In the genomic region with DNA sequence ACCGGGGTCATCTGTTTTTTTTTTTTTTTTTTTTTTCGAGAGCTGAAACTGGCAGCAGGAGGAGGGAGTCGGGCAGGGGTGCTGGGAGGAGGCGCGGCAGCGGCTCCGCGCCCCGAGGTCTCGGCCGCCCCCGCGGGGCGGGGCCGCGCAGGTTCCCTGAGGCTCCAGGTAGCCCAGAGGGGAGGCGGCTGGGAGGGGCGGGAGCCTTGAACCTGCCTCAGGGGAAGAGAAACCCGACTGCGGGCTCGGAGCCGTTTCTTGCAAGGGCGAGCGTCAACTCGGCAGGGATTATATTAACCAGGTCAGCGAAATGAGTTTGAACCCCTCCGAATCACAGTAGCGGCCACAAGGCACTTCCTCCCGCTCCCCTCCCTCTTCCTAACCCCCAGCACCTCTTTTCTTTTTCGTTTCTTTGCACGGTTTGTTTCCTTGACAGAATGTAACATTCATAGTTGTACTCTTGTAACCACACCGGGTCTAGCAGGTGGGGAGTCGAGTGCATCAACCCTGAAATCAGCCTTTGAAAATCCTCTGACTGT, we compare ENCODE assay signal across 8 cellular contexts. TPM values are rescaled to one million over a fixed set of nuclear protein-coding genes. Genes with fewer than 3 reads are reported as not detected.
DNase-seq lines count a peak whose midpoint lies in the region; ATAC-seq and TF ChIP-seq lines count a peak whose summit lies in the region.

No MANE protein-coding gene starts in this region.

- H3K36me3 ChIP-seq in A673 (ENCODE audit: insufficient read depth, low read length, poor library complexity, severe bottlenecking) = peaks cover 3% of the 10 kb centered on the region
- no peaks in the 10 kb centered on the region for H3K36me3 ChIP-seq in NT2/D1 (ENCODE audit: insufficient read depth, insufficient read length, low read length)
- no peaks in the 10 kb centered on the region for H3K36me3 ChIP-seq in right atrium auricular region
- H3K36me3 ChIP-seq in smooth muscle cell (ENCODE audit: low read depth) = no peaks in the 10 kb centered on the region

- H3K27me3 Mint-ChIP-seq in activated T-helper 2 cell treated with anti-CD3 and anti-CD28 coated beads, Interferon-gamma antibody, Interleukin-2, Interleukin-4, amounts not matched to agents 10 μg/mL and 5 μg/mL and 100 μg/mL, durations not matched to agents 14 hours and 24 hours and 36 hours (ENCODE audit: low read depth) = no peaks in the 10 kb centered on the region

- POLR2A ChIA-PET in A673 (lab: Charles Lee; ENCODE audit: low non-redundant PET) = no interaction called here

- peaks cover 51% of the 10 kb centered on the region for H3K36me3 Mint-ChIP-seq in activated T-helper 2 cell treated with anti-CD3 and anti-CD28 coated beads, Interferon-gamma antibody, Interleukin-2, Interleukin-4, amounts not matched to agents 10 μg/mL and 5 μg/mL and 100 μg/mL, durations not matched to agents 14 hours and 24 hours and 36 hours (ENCODE audit: low read depth)

- H3K4me1 Mint-ChIP-seq in activated T-helper 2 cell treated with anti-CD3 and anti-CD28 coated beads, Interferon-gamma antibody, Interleukin-2, Interleukin-4, amounts not matched to agents 10 μg/mL and 5 μg/mL and 100 μg/mL, durations not matched to agents 14 hours and 24 hours and 36 hours (ENCODE audit: low read depth) = peaks cover 41% of the 10 kb centered on the region

- CTCF ChIA-PET in A673 (lab: Charles Lee) = no interaction called here

- H4K20me1 ChIP-seq in smooth muscle cell (ENCODE audit: low read depth) = no peaks in the 10 kb centered on the region

- intact Hi-C loops in A673 (cut with micrococcal nuclease; ENCODE audit: unreplicated experiment) = no loop called here
- intact Hi-C loops in activated T-helper 2 cell treated with anti-CD3 and anti-CD28 coated beads, Interferon-gamma antibody, Interleukin-2, Interleukin-4, amounts not matched to agents 10 μg/mL and 5 μg/mL and 100 μg/mL, durations not matched to agents 14 hours and 24 hours and 36 hours (cut with micrococcal nuclease) = loop anchor here (1.0 to 10.0 kb wide), 12 partner anchors 14 to 1102 kb away; partner anchors contain the start of genes BCLAF1 and HBS1L

- H3F3A ChIP-seq in smooth muscle cell (ENCODE audit: low read depth) = no peaks in the 10 kb centered on the region

- H3K9me3 Mint-ChIP-seq in activated T-helper 2 cell treated with anti-CD3 and anti-CD28 coated beads, Interferon-gamma antibody, Interleukin-2, Interleukin-4, amounts not matched to agents 10 μg/mL and 5 μg/mL and 100 μg/mL, durations not matched to agents 14 hours and 24 hours and 36 hours = no peaks in the 10 kb centered on the region

- TF ChIP-seq CTCF in A673 (conservative IDR thresholded peaks at IDR 0.05; ENCODE audit: low read depth, low read length) = no peak
- no peak for TF ChIP-seq CTCF in right atrium auricular region (IDR thresholded peaks at IDR 0.05)
- no peak for TF ChIP-seq CTCF in smooth muscle cell (IDR thresholded peaks at IDR 0.05; ENCODE audit: borderline replicate concordance, insufficient read depth, poor library complexity, severe bottlenecking)

- ATAC-seq in GM18873 (IDR thresholded peaks at IDR 0.05; ENCODE audit: low FRiP score, unreplicated experiment) (peak; percentile 43), HG03139 (IDR thresholded peaks at IDR 0.05; ENCODE audit: unreplicated experiment) (peak; percentile 42)

- H3K4me1 ChIP-seq in A673 (ENCODE audit: insufficient read depth, low read length, poor library complexity, severe bottlenecking) (no peaks in the 10 kb centered on the region), NT2/D1 (ENCODE audit: insufficient read depth, insufficient read length) (no peaks in the 10 kb centered on the region), right atrium auricular region (peaks cover 0 to 24% of the 10 kb centered on the region in 2 donors), smooth muscle cell (ENCODE audit: low read depth) (peaks cover 5% of the 10 kb centered on the region)

- peak overlapping the region; percentile 57 for H3K4me3 ChIP-seq in A673 (ENCODE audit: low read depth, low read length, poor library complexity, severe bottlenecking)
- H3K4me3 ChIP-seq in NT2/D1 (ENCODE audit: insufficient read length, low read depth) = peak overlapping the region; percentile 54
- H3K4me3 ChIP-seq in right atrium auricular region = peak overlapping the region; percentile 45 to 59
- peak overlapping the region; percentile 66 for H3K4me3 ChIP-seq in smooth muscle cell

- WGBS in smooth muscle cell (ENCODE audit: low lambda C conversion rate) = 2% methylated on average over 26 of the region's 33 CpGs

- H2AFZ ChIP-seq in smooth muscle cell (ENCODE audit: low read depth) = no peak overlapping the region

- no peaks in the 10 kb centered on the region for H3K9me3 ChIP-seq in A673 (ENCODE audit: low read depth, low read length, poor library complexity, severe bottlenecking)
- no peaks in the 10 kb centered on the region for H3K9me3 ChIP-seq in NT2/D1 (ENCODE audit: insufficient read depth, low read length)
- no peaks in the 10 kb centered on the region for H3K9me3 ChIP-seq in right atrium auricular region
- H3K9me3 ChIP-seq in smooth muscle cell (replicated peaks; ENCODE audit: low read depth) = no peaks in the 10 kb centered on the region

- DNase-seq in A673 (ENCODE audit: low spot score) = no peak
- DNase-seq in NT2/D1 (ENCODE audit: low read depth, low spot score) = no peak
- peak; percentile 74 for DNase-seq in activated T-helper 2 cell treated with anti-CD3 and anti-CD28 coated beads, Interferon-gamma antibody, Interleukin-2, Interleukin-4, amounts not matched to agents 10 μg/mL and 5 μg/mL and 100 μg/mL, durations not matched to agents 14 hours and 24 hours and 36 hours (ENCODE audit: low spot score)
- no peak for DNase-seq in right atrium auricular region (ENCODE audit: low spot score)
- DNase-seq in smooth muscle cell (lab: John Stamatoyannopoulos, UW; ENCODE audit: unreplicated experiment) = no peak
- DNase-seq in NCI-H1092 (lab: John Stamatoyannopoulos, UW) = no peak

- peak overlapping the region; percentile 97 for H3K4me2 ChIP-seq in smooth muscle cell

- peak overlapping the region; percentile 94 for H3K27ac Mint-ChIP-seq in activated T-helper 2 cell treated with anti-CD3 and anti-CD28 coated beads, Interferon-gamma antibody, Interleukin-2, Interleukin-4, amounts not matched to agents 10 μg/mL and 5 μg/mL and 100 μg/mL, durations not matched to agents 14 hours and 24 hours and 36 hours

- H3K9ac ChIP-seq in NT2/D1 (ENCODE audit: insufficient read length, low read depth) (peak overlapping the region; percentile 79), smooth muscle cell (ENCODE audit: low read depth) (no peak overlapping the region)

- H3K27ac ChIP-seq in A673 (ENCODE audit: low read depth, low read length, poor library complexity, severe bottlenecking) (no peak overlapping the region), right atrium auricular region (no peak overlapping the region), smooth muscle cell (ENCODE audit: low read depth) (no peak overlapping the region)

- BruUV-seq in A673 (replicated peaks; lab: Mats Ljungman, UMichigan) = no TSS peak

- no peaks in the 10 kb centered on the region for H3K27me3 ChIP-seq in A673 (replicated peaks; ENCODE audit: insufficient read depth, low read depth, low read length, poor library complexity)
- H3K27me3 ChIP-seq in NT2/D1 (ENCODE audit: insufficient read depth, insufficient read length) = peaks cover 45% of the 10 kb centered on the region
- peaks cover 6 to 7% of the 10 kb centered on the region in 2 donors for H3K27me3 ChIP-seq in right atrium auricular region
- H3K27me3 ChIP-seq in smooth muscle cell (ENCODE audit: low read depth) = peaks cover 91% of the 10 kb centered on the region

- no peaks in the 10 kb centered on the region for H3K79me2 ChIP-seq in smooth muscle cell (ENCODE audit: low read depth)

- peak overlapping the region; percentile 97 for H3K4me3 Mint-ChIP-seq in activated T-helper 2 cell treated with anti-CD3 and anti-CD28 coated beads, Interferon-gamma antibody, Interleukin-2, Interleukin-4, amounts not matched to agents 10 μg/mL and 5 μg/mL and 100 μg/mL, durations not matched to agents 14 hours and 24 hours and 36 hours (ENCODE audit: low read depth)

RNA-seq across cellular contexts. Expression of gene MYB, which starts 2.0 kb away (rescaled TPM):
- total RNA-seq in A673 (2021) (8.3 and 9.0 TPM in 2 replicates), right atrium auricular region (under 1 TPM in 1 of 2 donors, not detected in 1; 0.16 TPM), smooth muscle cell (1.2 TPM in 1 of 2 replicates, not detected in the other)
- total RNA-seq in activated T-helper 2 cell treated with anti-CD3 and anti-CD28 coated beads, Interferon-gamma antibody, Interleukin-2, Interleukin-4, amounts not matched to agents 10 μg/mL and 5 μg/mL and 100 μg/mL, durations not matched to agents 14 hours and 24 hours and 36 hours = 82.5 and 84.5 TPM in 2 replicates
- 0.06 and 0.25 TPM in 2 replicates for polyA plus RNA-seq in smooth muscle cell
